18 cellular contexts compared by ENCODE assay signal in genomic region chr1:104874044-104874443, GRCh38.
DNase-seq lines count a peak whose midpoint lies in the region; ATAC-seq and TF ChIP-seq lines count a peak whose summit lies in the region.
"Had no signal": no experiment of that assay in that cellular context is flagged by ENCODE, and none has a peak within 500 bp of the region (broad histone marks: within the 10 kb centered on the region; RNA-seq: fewer than 3 reads in every experiment).

No MANE protein-coding gene starts in this region.

- ATAC-seq in GM18502 (IDR thresholded peaks at IDR 0.05; ENCODE audit: poor library complexity, unreplicated experiment) (peak; percentile 84), GM19463 (IDR thresholded peaks at IDR 0.05; ENCODE audit: unreplicated experiment) (peak; percentile 70), HG02885 (IDR thresholded peaks at IDR 0.05; ENCODE audit: poor library complexity, unreplicated experiment) (peak; percentile 93), HG03575 (IDR thresholded peaks at IDR 0.05; ENCODE audit: extremely low read depth, insufficient number of reproducible peaks, low FRiP score, unreplicated experiment) (peak; percentile 69), omental fat pad (ENCODE audit: low FRiP score) (no peak)
- ATAC-seq in CD8-positive, alpha-beta T cell = no peak
- ATAC-seq: activated CD8-positive, alpha-beta memory T cell treated with anti-CD3 and anti-CD28 coated beads, Interleukin-2, amount 10 ng/mL, durations not matched to agents 7 days and 5 days; left cardiac atrium had no signal

- no peaks in the 10 kb centered on the region for H3K36me3 Mint-ChIP-seq in CD8-positive, alpha-beta T cell
- H3K36me3 Mint-ChIP-seq: activated CD8-positive, alpha-beta memory T cell treated with anti-CD3 and anti-CD28 coated beads, Interleukin-2, amount 10 ng/mL, durations not matched to agents 7 days and 5 days; activated naive CD8-positive, alpha-beta T cell had no signal

- H3K4me3 Mint-ChIP-seq in CD8-positive, alpha-beta T cell = no peak overlapping the region
- H3K4me3 Mint-ChIP-seq: activated CD8-positive, alpha-beta memory T cell treated with anti-CD3 and anti-CD28 coated beads, Interleukin-2, amount 10 ng/mL, durations not matched to agents 7 days and 5 days; activated naive CD8-positive, alpha-beta T cell had no signal

- H3K9me3 ChIP-seq in CD8-positive, alpha-beta T cell (ENCODE audit: low read length) = no peaks in the 10 kb centered on the region

- no peaks in the 10 kb centered on the region for H3K36me3 ChIP-seq in CD8-positive, alpha-beta T cell (ENCODE audit: insufficient read depth, low read length)

- H3K27ac ChIP-seq in CD8-positive, alpha-beta T cell (ENCODE audit: low read depth, low read length) = no peak overlapping the region

- H3K27me3 Mint-ChIP-seq in CD8-positive, alpha-beta T cell (ENCODE audit: low read depth) = no peaks in the 10 kb centered on the region
- H3K27me3 Mint-ChIP-seq: activated CD8-positive, alpha-beta memory T cell treated with anti-CD3 and anti-CD28 coated beads, Interleukin-2, amount 10 ng/mL, durations not matched to agents 7 days and 5 days; activated naive CD8-positive, alpha-beta T cell had no signal

- no peaks in the 10 kb centered on the region for H3K4me1 ChIP-seq in CD8-positive, alpha-beta T cell (ENCODE audit: insufficient read depth, low read length)

- no peak for TF ChIP-seq CTCF in CD8-positive, alpha-beta T cell (IDR thresholded peaks at IDR 0.05)
- TF ChIP-seq CTCF in omental fat pad (IDR thresholded peaks at IDR 0.05) = no peak

- H3K27ac Mint-ChIP-seq in CD8-positive, alpha-beta T cell = no peak overlapping the region
- H3K27ac Mint-ChIP-seq: activated CD8-positive, alpha-beta memory T cell treated with anti-CD3 and anti-CD28 coated beads, Interleukin-2, amount 10 ng/mL, durations not matched to agents 7 days and 5 days; activated naive CD8-positive, alpha-beta T cell had no signal

- DNase-seq in NCI-H1436 treated with DMSO at 0.1 percent for 48 hours (lab: John Stamatoyannopoulos, UW) (no peak), omental fat pad (ENCODE audit: low spot score) (no peak), globus pallidus (ENCODE audit: low spot score) (no peak)
- no peak for DNase-seq in CD8-positive, alpha-beta T cell
- DNase-seq: activated CD8-positive, alpha-beta memory T cell treated with anti-CD3 and anti-CD28 coated beads, Interleukin-2, amount 10 ng/mL, durations not matched to agents 7 days and 5 days; caudate nucleus; DMS153; head of caudate nucleus; left cardiac atrium; MM.1S; NCI-H2227 treated with DMSO at 0.1 percent for 48 hours; retina; stimulated activated naive CD4-positive, alpha-beta T cell treated with Interleukin-2 at 50 U/mL for 16 hours had no signal

- POLR2A ChIA-PET in CD8-positive, alpha-beta T cell (lab: Charles Lee) = no interaction called here

- H3K27me3 ChIP-seq in CD8-positive, alpha-beta T cell (ENCODE audit: insufficient read depth, low read length) = no peaks in the 10 kb centered on the region

- peaks cover 14% of the 10 kb centered on the region for H3K9me3 Mint-ChIP-seq in CD8-positive, alpha-beta T cell

- intact Hi-C loops in CD8-positive, alpha-beta T cell (cut with DNase I, micrococcal nuclease) = no loop called here

- H3K4me1 Mint-ChIP-seq in CD8-positive, alpha-beta T cell (ENCODE audit: low read depth) = no peaks in the 10 kb centered on the region
- H3K4me1 Mint-ChIP-seq: activated CD8-positive, alpha-beta memory T cell treated with anti-CD3 and anti-CD28 coated beads, Interleukin-2, amount 10 ng/mL, durations not matched to agents 7 days and 5 days had no signal

- CTCF ChIA-PET in CD8-positive, alpha-beta T cell (lab: Charles Lee) = no interaction called here

- no peak overlapping the region for H3K4me3 ChIP-seq in CD8-positive, alpha-beta T cell (ENCODE audit: low read depth, low read length)

Comparison
In these comparisons a context has a peak if more than half of its experiments do, and no peak if none do; other contexts are left out.
1. ATAC-seq: peak in GM18502 (single experiment), GM19463 (single experiment), HG02885 (single experiment) and HG03575 (single experiment); none in CD8-positive, alpha-beta T cell (single experiment) and omental fat pad (single experiment).